Comparison of ENCODE assay signal across 8 cellular contexts in genomic region chr20:63969851-63970713, GRCh38. TPM values are rescaled to one million over a fixed set of nuclear protein-coding genes. Genes with fewer than 3 reads are reported as not detected.
DNase-seq lines count a peak whose midpoint lies in the region; ATAC-seq, FAIRE-seq and TF ChIP-seq lines count a peak whose summit lies in the region.

TSS of gene ZNF512B (minus strand) at chr20:63969930. CDS start at chr20:63967950, 1,980 bp downstream.

- H3K4me1 Mint-ChIP-seq in neural crest cell, result peaks cover 15% of the 10 kb centered on the region

- H3K27me3 Mint-ChIP-seq in neural crest cell (ENCODE audit: low read depth), result peaks cover 3% of the 10 kb centered on the region

- H3K27ac ChIP-seq in AG04450 (ENCODE audit: low read depth, low read length) (peak within 1 kb of the TSS; percentile 39), aorta (ENCODE audit: low read depth in 1 of 2, low read length in 2 of 2) (no peak within 1 kb of the TSS)

- H3K9me3 ChIP-seq in AG04450 (ENCODE audit: control insufficient read depth, insufficient read depth, low read length), result peaks cover 30% of the 10 kb centered on the region
- no peaks in the 10 kb centered on the region for H3K9me3 ChIP-seq in aorta (ENCODE audit: control insufficient read depth, low read length)

- H3K36me3 Mint-ChIP-seq in neural crest cell (ENCODE audit: low read depth), result peaks cover 2% of the 10 kb centered on the region

- H3K27me3 ChIP-seq in AG04450 (ENCODE audit: control insufficient read depth, insufficient read depth, low read length) (no peaks in the 10 kb centered on the region), aorta (ENCODE audit: control insufficient read depth in 1 of 2, insufficient read depth in 2 of 2, low read length in 1 of 2) (no peaks in the 10 kb centered on the region)

- TF ChIP-seq POLR2A in GM19193 (IDR thresholded peaks at IDR 0.05; ENCODE audit: extremely low read depth, insufficient read depth, insufficient read length), result peak; percentile 28

- H3K4me1 ChIP-seq in aorta (ENCODE audit: control insufficient read depth in 1 of 2, insufficient read depth in 2 of 2, low read length in 2 of 2), result no peaks in the 10 kb centered on the region

- H3K4me3 ChIP-seq in AG04450 (ENCODE audit: low read depth, low read length) (peak within 1 kb of the TSS; percentile 68), aorta (ENCODE audit: low read length in 2 of 2) (peak within 1 kb of the TSS; percentile 80 to 86)

- FAIRE-seq in frontal cortex (lab: Jason Lieb, UNC), result no peak

- H3K36me3 ChIP-seq in aorta (ENCODE audit: control insufficient read depth in 1 of 2, insufficient read depth in 2 of 2, low read length in 1 of 2), result no peaks in the 10 kb centered on the region

- intact Hi-C loops in aorta (cut with DNase I), result loop anchor here (5.0 kb wide), 2 partner anchors 183 to 193 kb away; no protein-coding TSS in a partner anchor

- DNase-seq in AG04450 (ENCODE audit: low read depth, low spot score), result no peak
- peak; percentile 10 for DNase-seq in NOMO-1 treated with DMSO at 0.1 percent for 48 hours (lab: John Stamatoyannopoulos, UW; ENCODE audit: unreplicated experiment)
- peak; percentile 46 for DNase-seq in activated effector memory CD4-positive, alpha-beta T cell treated with Interleukin-2 at 50 U/mL for 16 hours
- peak; percentile 88 to 93 for DNase-seq in frontal cortex (ENCODE audit: low spot score in 2 of 2)
- peak; percentile 55 for DNase-seq in neural crest cell (ENCODE audit: low read depth, low spot score)
- peak; percentile 78 to 89 for DNase-seq in aorta

- no peak for TF ChIP-seq CTCF in AG04450 (IDR thresholded peaks at IDR 0.05; ENCODE audit: low read depth, low read length)
- TF ChIP-seq CTCF in neural crest cell (conservative IDR thresholded peaks at IDR 0.05), result no peak

- WGBS in aorta, 2 donors, result 2 to 5% methylated on average over 35 to 70 of the region's 70 CpGs

- POLR2A ChIA-PET in AG04450 (lab: Yijun Ruan, JAX), result no interaction called here

- CTCF ChIA-PET in AG04450 (lab: Charles Lee), result no interaction called here

- H3K4me3 Mint-ChIP-seq in neural crest cell, result peak within 1 kb of the TSS; percentile 89

- peak within 1 kb of the TSS; percentile 35 for H3K27ac Mint-ChIP-seq in neural crest cell (ENCODE audit: unreplicated experiment)

- ATAC-seq in aorta (ENCODE audit: low FRiP score), result peak; percentile 46
- ATAC-seq in HG03159 (IDR thresholded peaks at IDR 0.05; ENCODE audit: unreplicated experiment), result no peak

- H3K9me3 Mint-ChIP-seq in neural crest cell, result no peaks in the 10 kb centered on the region

RNA-seq across cellular contexts. Expression of gene ZNF512B, which starts in this region (rescaled TPM):
- 4.0 and 6.0 TPM in 2 replicates for polyA plus RNA-seq in AG04450 (2011; rRNA removed)
- polyA minus RNA-seq in AG04450 (2011; rRNA and poly(A)+ RNA removed), result 7.0 and 8.4 TPM in 2 replicates
- total RNA-seq in frontal cortex, result 15.9 TPM
- 33.0 and 34.0 TPM in 2 replicates for total RNA-seq in neural crest cell
- total RNA-seq in aorta, result 10 to 100 TPM; 10.8 to 16.5 TPM
- 10 to 100 TPM in 1 of 2 donors, 1 to 10 TPM in 1; 1.5 to 10.8 TPM for polyA plus RNA-seq in aorta
